1 cellular context compared by ENCODE assay signal in the genomic region with DNA sequence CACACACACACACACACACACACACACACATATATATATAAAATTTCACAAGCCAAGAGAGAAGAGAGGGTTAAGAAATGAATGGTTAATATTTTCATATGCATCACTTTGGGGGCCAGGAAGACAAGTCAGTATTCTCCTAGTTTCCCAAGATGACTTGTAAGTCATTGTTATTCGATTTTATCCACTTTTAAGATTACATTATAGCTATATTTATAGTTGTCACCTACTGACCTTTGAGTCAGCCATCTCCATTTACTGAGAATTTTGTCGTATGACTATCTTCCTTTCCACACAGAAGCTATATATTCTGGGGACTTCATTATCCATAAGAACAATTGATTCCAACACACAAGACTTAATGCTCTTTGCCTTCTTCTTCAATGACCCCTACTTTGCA.
A peak's percentile ranks its signal among the peaks of the same experiment; 100 is the strongest.
TF ChIP-seq lines count a peak whose summit lies in the region.

No MANE protein-coding gene starts in this region.

TF ChIP-seq in SK-N-SH, 30 proteins besides CTCF, POLR2A, EP300 and RAD21:
- TF ChIP-seq MEF2A (IDR thresholded peaks at IDR 0.05; ENCODE audit: borderline replicate concordance, low read depth) (peak; percentile 32; the same call in 1 of the 2 replicates), EZH2phosphoT487 (IDR thresholded peaks at IDR 0.05; ENCODE audit: borderline replicate concordance, low read depth) (no peak)
